Comparison of ENCODE assay signal across 8 cellular contexts in the genomic region with DNA sequence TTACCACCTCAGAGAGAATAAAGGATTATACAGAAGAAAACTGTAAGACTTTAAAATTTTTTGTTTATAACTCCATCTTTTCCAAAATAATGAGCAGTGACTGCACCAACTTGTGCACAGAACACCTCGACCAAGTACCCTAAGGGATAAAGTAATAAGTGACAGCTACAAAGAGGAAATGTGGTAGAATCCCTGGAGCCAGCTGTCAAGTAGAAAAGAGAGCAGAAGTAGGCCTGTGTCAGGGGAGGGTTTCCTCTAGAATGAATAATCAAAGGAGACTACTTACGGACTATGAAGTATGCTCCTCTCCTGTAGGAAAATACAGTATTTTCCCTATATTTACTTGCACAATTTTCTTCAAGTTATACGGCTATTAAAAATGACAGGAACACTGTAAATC. TPM values are rescaled to one million over a fixed set of nuclear protein-coding genes. Genes with fewer than 3 reads are reported as not detected.
A peak's percentile ranks its signal among the peaks of the same experiment; 100 is the strongest.
DNase-seq lines count a peak whose midpoint lies in the region; ATAC-seq and TF ChIP-seq lines count a peak whose summit lies in the region.

No MANE protein-coding gene starts in this region.

- WGBS in esophagus muscularis mucosa, result 24% methylated on average over 3 of the region's 3 CpGs

- H3K27me3 Mint-ChIP-seq in GM23338 (ENCODE audit: insufficient read depth, low read depth, poor library complexity), result peaks cover 4% of the 10 kb centered on the region

- H4K20me1 ChIP-seq in GM23338 (replicated peaks; ENCODE audit: insufficient read depth) (peaks cover 7% of the 10 kb centered on the region; the same call in 1 of the 2 replicates), PC-9 (ENCODE audit: insufficient read depth) (peaks cover 28% of the 10 kb centered on the region)

- DNase-seq in GM23338 (ENCODE audit: low spot score) (no peak), PC-9 (no peak), esophagus muscularis mucosa (ENCODE audit: extremely low spot score) (no peak), skeletal muscle cell (ENCODE audit: low read depth) (no peak), COLO829 (ENCODE audit: low spot score) (no peak)

- ATAC-seq in GM23338 (no peak), GM18868 (IDR thresholded peaks at IDR 0.05; ENCODE audit: unreplicated experiment) (no peak), HG03280 (IDR thresholded peaks at IDR 0.05; ENCODE audit: unreplicated experiment) (no peak), HG03439 (IDR thresholded peaks at IDR 0.05; ENCODE audit: unreplicated experiment) (no peak)

- no peak overlapping the region for H3K27ac Mint-ChIP-seq in GM23338

- POLR2A ChIA-PET in PC-9 (lab: Charles Lee; ENCODE audit: unreplicated experiment), result no interaction called here

- H2AFZ ChIP-seq in GM23338 (no peak overlapping the region), PC-9 (no peak overlapping the region)

- no peaks in the 10 kb centered on the region for H3K9me2 ChIP-seq in GM23338 (ENCODE audit: insufficient read depth)
- H3K9me2 ChIP-seq in PC-9 (ENCODE audit: insufficient read depth), result no peaks in the 10 kb centered on the region

- H3K4me2 ChIP-seq in GM23338, result peak overlapping the region; percentile 92
- peak overlapping the region; percentile 87 for H3K4me2 ChIP-seq in PC-9

- H3K27ac ChIP-seq in GM23338 (ENCODE audit: low read depth), result no peak overlapping the region
- no peak overlapping the region for H3K27ac ChIP-seq in PC-9
- peak overlapping the region; percentile 90 to 93 (median 92) for H3K27ac ChIP-seq in esophagus muscularis mucosa (replicated peaks in 1 of 4)

- H3K4me3 ChIP-seq in GM23338, result peak overlapping the region; percentile 85
- H3K4me3 ChIP-seq in PC-9, result peak overlapping the region; percentile 95
- peak overlapping the region; percentile 73 to 86 (median 76) for H3K4me3 ChIP-seq in esophagus muscularis mucosa
- peak overlapping the region; percentile 74 for H3K4me3 ChIP-seq in skeletal muscle cell (ENCODE audit: low read depth, low read length)

- peaks cover 10% of the 10 kb centered on the region; the same call in 2 of the 3 replicates for H3K4me1 Mint-ChIP-seq in GM23338

- H3K9me3 Mint-ChIP-seq in GM23338, result no peaks in the 10 kb centered on the region

- no peak for TF ChIP-seq EP300 in esophagus muscularis mucosa (IDR thresholded peaks at IDR 0.05)

- no TSS peak for BruUV-seq in PC-9 (replicated peaks; lab: Mats Ljungman, UMichigan)

- H3K4me1 ChIP-seq in GM23338 (ENCODE audit: insufficient read depth) (no peaks in the 10 kb centered on the region; the same call in 1 of the 2 replicates), PC-9 (replicated peaks; ENCODE audit: insufficient read depth) (peaks cover 13% of the 10 kb centered on the region), esophagus muscularis mucosa (peaks cover 18 to 33% (median 22%) of the 10 kb centered on the region in 4 donors)

- H3K79me2 ChIP-seq in GM23338 (replicated peaks; ENCODE audit: insufficient read depth), result peaks cover 57% of the 10 kb centered on the region
- H3K79me2 ChIP-seq in PC-9 (ENCODE audit: low read depth), result peaks cover 49% of the 10 kb centered on the region

- no peak for TF ChIP-seq CTCF in GM23338 (conservative IDR thresholded peaks at IDR 0.05; ENCODE audit: low read depth in 2 of 2)
- no peak for TF ChIP-seq CTCF in PC-9 (conservative IDR thresholded peaks at IDR 0.05)
- TF ChIP-seq CTCF in esophagus muscularis mucosa (IDR thresholded peaks at IDR 0.05), result no peak

- H3K36me3 ChIP-seq in GM23338 (ENCODE audit: insufficient read depth) (peaks cover 16% of the 10 kb centered on the region; the same call in 1 of the 2 replicates), PC-9 (ENCODE audit: low read depth) (peaks cover 16% of the 10 kb centered on the region), esophagus muscularis mucosa (peaks cover 0 to 38% (median 22%) of the 10 kb centered on the region in 4 donors)

- intact Hi-C loops in PC-9 (cut with micrococcal nuclease; ENCODE audit: unreplicated experiment), result loop anchor here (5.0 kb wide), 3 partner anchors 127 to 377 kb away; a partner anchor contains a TSS
- intact Hi-C loops in esophagus muscularis mucosa (cut with DNase I), result loop anchor here (5.0 kb wide), 1 partner anchor 127 kb away; a partner anchor contains a TSS

- no peak for TF ChIP-seq POLR2A in esophagus muscularis mucosa (IDR thresholded peaks at IDR 0.05; ENCODE audit: low read depth)

- H3K27me3 ChIP-seq in GM23338 (ENCODE audit: insufficient read depth), result no peaks in the 10 kb centered on the region
- no peaks in the 10 kb centered on the region for H3K27me3 ChIP-seq in PC-9 (ENCODE audit: insufficient read depth, low read depth)
- H3K27me3 ChIP-seq in esophagus muscularis mucosa, result no peaks in the 10 kb centered on the region

- peaks cover 50% of the 10 kb centered on the region for H3K36me3 Mint-ChIP-seq in GM23338 (ENCODE audit: low read depth)

- no peaks in the 10 kb centered on the region for H3K9me3 ChIP-seq in PC-9 (ENCODE audit: insufficient read depth, low read depth)
- H3K9me3 ChIP-seq in esophagus muscularis mucosa, result no peaks in the 10 kb centered on the region

- peak overlapping the region; percentile 87 for H3K4me3 Mint-ChIP-seq in GM23338

- H3F3A ChIP-seq in GM23338 (replicated peaks; ENCODE audit: low read depth) (no peaks in the 10 kb centered on the region), PC-9 (ENCODE audit: insufficient read depth, low read depth) (no peaks in the 10 kb centered on the region; the same call in 1 of the 2 replicates)

- CTCF ChIA-PET in PC-9 (lab: Charles Lee), result no interaction called here

TF ChIP-seq in GM23338, 12 proteins besides CTCF, POLR2A, EP300 and RAD21 (continues in another document):
- no peak for TF ChIP-seq CREB1 (CRISPR knock-in tag; IDR thresholded peaks at IDR 0.05; ENCODE audit: low read depth)
- no peak for TF ChIP-seq JUNB (IDR thresholded peaks at IDR 0.05; ENCODE audit: unreplicated experiment)
- no peak for TF ChIP-seq STAT1 (IDR thresholded peaks at IDR 0.05; ENCODE audit: unreplicated experiment)
- no peak for TF ChIP-seq POLR2AphosphoS5 (IDR thresholded peaks at IDR 0.05; ENCODE audit: low read depth)
- no peak for TF ChIP-seq EZH2 (IDR thresholded peaks at IDR 0.05; ENCODE audit: low read depth, unreplicated experiment)
- no peak for TF ChIP-seq ZNF331 (CRISPR knock-in tag; IDR thresholded peaks at IDR 0.05; ENCODE audit: low read depth)
- TF ChIP-seq, protein P1, sequence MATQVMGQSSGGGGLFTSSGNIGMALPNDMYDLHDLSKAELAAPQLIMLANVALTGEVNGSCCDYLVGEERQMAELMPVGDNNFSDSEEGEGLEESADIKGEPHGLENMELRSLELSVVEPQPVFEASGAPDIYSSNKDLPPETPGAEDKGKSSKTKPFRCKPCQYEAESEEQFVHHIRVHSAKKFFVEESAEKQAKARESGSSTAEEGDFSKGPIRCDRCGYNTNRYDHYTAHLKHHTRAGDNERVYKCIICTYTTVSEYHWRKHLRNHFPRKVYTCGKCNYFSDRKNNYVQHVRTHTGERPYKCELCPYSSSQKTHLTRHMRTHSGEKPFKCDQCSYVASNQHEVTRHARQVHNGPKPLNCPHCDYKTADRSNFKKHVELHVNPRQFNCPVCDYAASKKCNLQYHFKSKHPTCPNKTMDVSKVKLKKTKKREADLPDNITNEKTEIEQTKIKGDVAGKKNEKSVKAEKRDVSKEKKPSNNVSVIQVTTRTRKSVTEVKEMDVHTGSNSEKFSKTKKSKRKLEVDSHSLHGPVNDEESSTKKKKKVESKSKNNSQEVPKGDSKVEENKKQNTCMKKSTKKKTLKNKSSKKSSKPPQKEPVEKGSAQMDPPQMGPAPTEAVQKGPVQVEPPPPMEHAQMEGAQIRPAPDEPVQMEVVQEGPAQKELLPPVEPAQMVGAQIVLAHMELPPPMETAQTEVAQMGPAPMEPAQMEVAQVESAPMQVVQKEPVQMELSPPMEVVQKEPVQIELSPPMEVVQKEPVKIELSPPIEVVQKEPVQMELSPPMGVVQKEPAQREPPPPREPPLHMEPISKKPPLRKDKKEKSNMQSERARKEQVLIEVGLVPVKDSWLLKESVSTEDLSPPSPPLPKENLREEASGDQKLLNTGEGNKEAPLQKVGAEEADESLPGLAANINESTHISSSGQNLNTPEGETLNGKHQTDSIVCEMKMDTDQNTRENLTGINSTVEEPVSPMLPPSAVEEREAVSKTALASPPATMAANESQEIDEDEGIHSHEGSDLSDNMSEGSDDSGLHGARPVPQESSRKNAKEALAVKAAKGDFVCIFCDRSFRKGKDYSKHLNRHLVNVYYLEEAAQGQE (IDR thresholded peaks at IDR 0.05; ENCODE audit: unreplicated experiment), result no peak
- no peak for TF ChIP-seq EZH2phosphoT487 (IDR thresholded peaks at IDR 0.05; ENCODE audit: unreplicated experiment)
- no peak for TF ChIP-seq NANOG (IDR thresholded peaks at IDR 0.05; ENCODE audit: borderline replicate concordance)

RNA-seq across cellular contexts. Expression of a gene that starts 1.2 kb away (rescaled TPM):
- total RNA-seq in GM23338 (2014; rRNA removed; shearing (Covaris generic)), result 107 and 122 TPM in 2 replicates
- 309 and 321 TPM in 2 replicates for polyA plus RNA-seq in GM23338 (2016; fragmentation: Nextera tagmentation; extraction: Ambion mirVana)
- 77.3 TPM in 2 replicates for total RNA-seq in PC-9 (2021)
- 10 to 100 TPM; 45.2 to 55.0 (median 46.9) TPM for total RNA-seq in esophagus muscularis mucosa

RNA-seq across cellular contexts. Expression of a gene that starts 23.7 kb away (rescaled TPM):
- 0.90 and 0.97 TPM in 2 replicates for total RNA-seq in GM23338 (2014; rRNA removed; shearing (Covaris generic))
- polyA plus RNA-seq in GM23338 (2016; fragmentation: Nextera tagmentation; extraction: Ambion mirVana), result 1.5 and 1.6 TPM in 2 replicates
- total RNA-seq in PC-9 (2021) (not detected in 2 replicates), esophagus muscularis mucosa (under 1 TPM; 0.19 to 0.83 (median 0.44) TPM)

Comparison
In these comparisons a context has a peak if more than half of its experiments do, and no peak if none do; other contexts are left out.
1. H3K27ac ChIP-seq: peak in esophagus muscularis mucosa (4 of 4); none in GM23338 (single experiment) and PC-9 (single experiment).
2. Peak in every context shown above with its lines, with median percentiles within 50 percentile points of each other: H3K4me3 ChIP-seq.